In the genomic region with DNA sequence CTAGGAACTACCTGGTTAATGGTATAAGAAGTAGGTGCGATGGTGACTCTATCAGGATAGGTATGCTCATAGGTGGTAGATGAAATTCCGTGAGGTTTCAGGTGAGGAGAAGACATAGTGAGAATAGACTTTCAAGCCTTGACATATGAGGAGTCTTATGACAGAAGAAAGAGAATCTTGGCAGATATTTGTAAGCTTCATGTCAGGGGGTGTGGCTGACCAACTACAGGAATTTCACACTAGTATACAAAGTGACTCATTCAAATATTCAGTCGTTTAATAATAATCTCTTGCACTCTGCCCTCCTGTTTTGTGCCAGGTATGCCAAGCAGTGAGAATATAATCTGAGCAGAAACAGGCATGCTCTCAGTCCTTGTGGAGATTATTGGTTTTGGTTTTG, we compare ENCODE assay signal across 27 cellular contexts. TPM values are rescaled to one million over a fixed set of nuclear protein-coding genes. Genes with fewer than 3 reads are reported as not detected.
DNase-seq lines count a peak whose midpoint lies in the region; ATAC-seq and TF ChIP-seq lines count a peak whose summit lies in the region.
"Had no signal": no experiment of that assay in that cellular context is flagged by ENCODE, and none has a peak within 500 bp of the region (broad histone marks: within the 10 kb centered on the region; RNA-seq: fewer than 3 reads in every experiment).

No MANE protein-coding gene starts in this region.

- intact Hi-C loops in activated CD8-positive, alpha-beta T cell treated with anti-CD3 and anti-CD28 coated beads for 36 hours (cut with micrococcal nuclease): no loop called here

- no peak overlapping the region for H3K27ac Mint-ChIP-seq in HFFc6
- H3K27ac Mint-ChIP-seq in activated CD8-positive, alpha-beta T cell treated with anti-CD3 and anti-CD28 coated beads for 36 hours: no peak overlapping the region
- H3K27ac Mint-ChIP-seq: activated CD8-positive, alpha-beta T cell treated with anti-CD3 and anti-CD28 coated beads, Interleukin-2, amount 10 ng/mL, durations not matched to agents 7 days and 5 days; activated naive CD8-positive, alpha-beta T cell treated with anti-CD3 and anti-CD28 coated beads, Interleukin-2, amount 10 ng/mL, durations not matched to agents 7 days and 5 days; B cell; CD8-positive, alpha-beta T cell; memory B cell had no signal

- in situ Hi-C loops in brain microvascular endothelial cell (cut with HindIII; ENCODE audit: low pct_ligation_motif_present, low sequenced_read_pairs): no loop called here

- no peak overlapping the region for H3K4me3 Mint-ChIP-seq in HFFc6
- H3K4me3 Mint-ChIP-seq in activated CD8-positive, alpha-beta T cell treated with anti-CD3 and anti-CD28 coated beads for 36 hours: no peak overlapping the region
- H3K4me3 Mint-ChIP-seq: activated CD8-positive, alpha-beta T cell treated with anti-CD3 and anti-CD28 coated beads, Interleukin-2, amount 10 ng/mL, durations not matched to agents 7 days and 5 days; activated naive CD8-positive, alpha-beta T cell treated with anti-CD3 and anti-CD28 coated beads, Interleukin-2, amount 10 ng/mL, durations not matched to agents 7 days and 5 days; B cell; CD8-positive, alpha-beta T cell; memory B cell had no signal

- no peaks in the 10 kb centered on the region for H3K4me1 ChIP-seq in foreskin keratinocyte
- H3K4me1 ChIP-seq in SJCRH30: no peaks in the 10 kb centered on the region
- H3K4me1 ChIP-seq: gastrocnemius medialis, prostate gland had no signal

- H3K4me3 ChIP-seq in brain microvascular endothelial cell (ENCODE audit: low read depth, low read length) (no peak overlapping the region), SJCRH30 (no peak overlapping the region)
- H3K4me3 ChIP-seq: gastrocnemius medialis, hepatocyte, prostate gland had no signal

- 0 out of 2 replicates have a peak, but pooled peaks cover 1% of the 10 kb centered on the region for H3K27me3 Mint-ChIP-seq in HFFc6 (ENCODE audit: insufficient read depth)
- H3K27me3 Mint-ChIP-seq in activated CD8-positive, alpha-beta T cell treated with anti-CD3 and anti-CD28 coated beads for 36 hours: no peaks in the 10 kb centered on the region
- H3K27me3 Mint-ChIP-seq: activated naive CD8-positive, alpha-beta T cell treated with anti-CD3 and anti-CD28 coated beads, Interleukin-2, amount 10 ng/mL, durations not matched to agents 7 days and 5 days; B cell; memory B cell had no signal

- TF ChIP-seq CTCF in HFFc6 (IDR thresholded peaks at IDR 0.05): no peak
- TF ChIP-seq CTCF in brain microvascular endothelial cell (IDR thresholded peaks at IDR 0.05; ENCODE audit: low read depth, low read length, missing control alignments): no peak
- no peak for TF ChIP-seq CTCF in foreskin keratinocyte (conservative IDR thresholded peaks at IDR 0.05)
- no peak for TF ChIP-seq CTCF in activated CD8-positive, alpha-beta T cell treated with anti-CD3 and anti-CD28 coated beads for 36 hours (IDR thresholded peaks at IDR 0.05)

- CTCF ChIA-PET in activated CD8-positive, alpha-beta T cell treated with anti-CD3 and anti-CD28 coated beads for 36 hours (lab: Charles Lee): no interaction called here

- H3K9me3 ChIP-seq in SJCRH30 (replicated peaks): peaks cover 3% of the 10 kb centered on the region; the same call in 1 of the 2 replicates
- H3K9me3 ChIP-seq: gastrocnemius medialis, prostate gland had no signal

- peak; percentile 13 for DNase-seq in AG08395 (ENCODE audit: low spot score)
- DNase-seq in HFFc6: peak; percentile 28
- DNase-seq in brain microvascular endothelial cell: peak; percentile 11
- peak; percentile 16 to 43 for DNase-seq in foreskin keratinocyte
- no peak for DNase-seq in activated CD8-positive, alpha-beta T cell treated with anti-CD3 and anti-CD28 coated beads for 36 hours
- no peak for DNase-seq in SJCRH30
- DNase-seq in GOT3 (lab: John Stamatoyannopoulos, UW): no peak
- DNase-seq: activated CD4-positive, CD25-positive, alpha-beta regulatory T cell treated with anti-CD3 and anti-CD28 coated beads, Interleukin-2, amount 50 U/mL, for 72 hours; activated CD8-positive, alpha-beta T cell treated with anti-CD3 and anti-CD28 coated beads, Interleukin-2, amount 10 ng/mL, durations not matched to agents 7 days and 5 days; activated gamma-delta T cell; activated naive CD8-positive, alpha-beta T cell treated with anti-CD3 and anti-CD28 coated beads, Interleukin-2, amount 10 ng/mL, durations not matched to agents 7 days and 5 days; activated T-cell treated with anti-CD3 and anti-CD28 coated beads for 4 hours; CD8-positive, alpha-beta T cell; effector CD4-positive, alpha-beta T cell; gastrocnemius medialis; left colon; NCI-H1436; NCI-H2107; NCI-H446; NCI-H82; stimulated activated naive CD4-positive, alpha-beta T cell had no signal

- H3K9me3 Mint-ChIP-seq in HFFc6: peaks cover 16% of the 10 kb centered on the region
- peaks cover 8% of the 10 kb centered on the region for H3K9me3 Mint-ChIP-seq in activated CD8-positive, alpha-beta T cell treated with anti-CD3 and anti-CD28 coated beads for 36 hours

- H3K27ac ChIP-seq in brain microvascular endothelial cell (no peak overlapping the region), foreskin keratinocyte (no peak overlapping the region), SJCRH30 (no peak overlapping the region)
- H3K27ac ChIP-seq: gastrocnemius medialis, hepatocyte, neutrophil, prostate gland had no signal

- H3K4me1 Mint-ChIP-seq in HFFc6 (ENCODE audit: low read depth): peaks cover 12% of the 10 kb centered on the region
- H3K4me1 Mint-ChIP-seq in activated CD8-positive, alpha-beta T cell treated with anti-CD3 and anti-CD28 coated beads for 36 hours (ENCODE audit: low read depth): no peaks in the 10 kb centered on the region
- H3K4me1 Mint-ChIP-seq: activated naive CD8-positive, alpha-beta T cell treated with anti-CD3 and anti-CD28 coated beads, Interleukin-2, amount 10 ng/mL, durations not matched to agents 7 days and 5 days; B cell; memory B cell had no signal

- H3K36me3 Mint-ChIP-seq in HFFc6 (ENCODE audit: low read depth): peaks cover 51% of the 10 kb centered on the region
- H3K36me3 Mint-ChIP-seq in activated CD8-positive, alpha-beta T cell treated with anti-CD3 and anti-CD28 coated beads for 36 hours (ENCODE audit: low read depth): peaks cover 68% of the 10 kb centered on the region

- H3K36me3 ChIP-seq in brain microvascular endothelial cell (replicated peaks) (peaks cover 9% of the 10 kb centered on the region), SJCRH30 (peaks cover 36% of the 10 kb centered on the region)

- peak; percentile 64 for ATAC-seq in foreskin keratinocyte
- no peak for ATAC-seq in activated CD8-positive, alpha-beta T cell treated with anti-CD3 and anti-CD28 coated beads for 36 hours
- ATAC-seq in GM18868 (IDR thresholded peaks at IDR 0.05; ENCODE audit: unreplicated experiment): no peak
- ATAC-seq: activated CD8-positive, alpha-beta T cell treated with anti-CD3 and anti-CD28 coated beads, Interleukin-2, amount 10 ng/mL, durations not matched to agents 7 days and 5 days; CD8-positive, alpha-beta T cell; gastrocnemius medialis; left colon had no signal

- POLR2A ChIA-PET in activated CD8-positive, alpha-beta T cell treated with anti-CD3 and anti-CD28 coated beads for 36 hours (lab: Charles Lee): no interaction called here

- H3K27me3 ChIP-seq in brain microvascular endothelial cell (replicated peaks) (no peaks in the 10 kb centered on the region), foreskin keratinocyte (no peaks in the 10 kb centered on the region), SJCRH30 (no peaks in the 10 kb centered on the region)
- H3K27me3 ChIP-seq: gastrocnemius medialis, hepatocyte, neutrophil had no signal

RNA-seq across cellular contexts. Expression of a gene that starts 22.8 kb away (rescaled TPM):
- total RNA-seq in HFFc6 (2021; fragmentation: NEBNext Ultra II Directional; extraction: Animal tissue kit (Norgen Biotek cat#: 25700)): 10 to 100 TPM in 5 of 6 experiments, 1 to 10 TPM in 1; 9.6 to 12.6 (median 10.5) TPM
- 18.2 and 19.6 TPM in 2 replicates for total RNA-seq in foreskin keratinocyte
- 9.9 and 11.6 TPM in 2 replicates for polyA plus RNA-seq in foreskin keratinocyte
- total RNA-seq in activated CD8-positive, alpha-beta T cell treated with anti-CD3 and anti-CD28 coated beads for 36 hours: 10 to 100 TPM; 13.0 to 14.0 TPM
- 19.5 and 24.3 TPM in 2 replicates for total RNA-seq in SJCRH30 (2014; rRNA removed; shearing (Covaris generic))

Comparison
In these comparisons a context has a peak if more than half of its experiments do, and no peak if none do; other contexts are left out.
1. DNase-seq: peak in AG08395 (single experiment), HFFc6 (single experiment), brain microvascular endothelial cell (single experiment) and foreskin keratinocyte (2 of 2); none in activated CD8-positive, alpha-beta T cell treated with anti-CD3 and anti-CD28 coated beads for 36 hours (single experiment), SJCRH30 (0 of 2) and GOT3 (single experiment).